7 cellular contexts compared by ENCODE assay signal in genomic region chr9:137266589-137267453, GRCh38. TPM values are rescaled to one million over a fixed set of nuclear protein-coding genes. Genes with fewer than 3 reads are reported as not detected.
"Had no signal": no experiment of that assay in that cellular context is flagged by ENCODE, and none has a peak within 500 bp of the region (broad histone marks: within the 10 kb centered on the region; RNA-seq: fewer than 3 reads in every experiment).

No MANE protein-coding gene starts in this region.

- ATAC-seq: sciatic nerve, T-cell had no signal

- DNase-seq: activated CD4-positive, alpha-beta T cell treated with anti-CD3 and anti-CD28 coated beads, Interleukin-2, amount 50 U/mL, for 48 hours; activated T-cell treated with anti-CD3 and anti-CD28 coated beads, Interleukin-2, amount 50 U/mL, for 24 hours; T-cell; T1000 had no signal

RNA-seq across cellular contexts. Expression of gene STPG3, which starts 15.7 kb away (rescaled TPM):
- total RNA-seq: cardiac septum, lower leg skin, sciatic nerve had no signal
